ENCODE assay signal across 14 cellular contexts in genomic region chr16:71851726-71852125, GRCh38. TPM values are rescaled to one million over a fixed set of nuclear protein-coding genes. Genes with fewer than 3 reads are reported as not detected.
"Had no signal": no experiment of that assay in that cellular context is flagged by ENCODE, and none has a peak within 500 bp of the region (broad histone marks: within the 10 kb centered on the region; RNA-seq: fewer than 3 reads in every experiment).

No MANE protein-coding gene starts in this region.

- H3K4me3 ChIP-seq: ascending aorta, dorsolateral prefrontal cortex, esophagus squamous epithelium, gastrocnemius medialis, left lung, ovary, sigmoid colon, thoracic aorta had no signal

- H3K9me3 ChIP-seq: ascending aorta, esophagus squamous epithelium, gastrocnemius medialis, left lung, ovary, sigmoid colon, thoracic aorta had no signal

- H3K4me3 Mint-ChIP-seq: nephron progenitor cell; stimulated activated naive CD8-positive, alpha-beta T cell treated with anti-CD3 and anti-CD28 coated beads, Interleukin-15, Interleukin-2, amounts not matched to agents 100 ng/mL and 50 ng/mL, for 24 hours had no signal

- H3K36me3 ChIP-seq: ovary had no signal

- H3K27me3 Mint-ChIP-seq: stimulated activated naive CD8-positive, alpha-beta T cell treated with anti-CD3 and anti-CD28 coated beads, Interleukin-15, Interleukin-2, amounts not matched to agents 100 ng/mL and 50 ng/mL, for 24 hours had no signal

- DNase-seq: activated CD4-positive, alpha-beta T cell treated with anti-CD3 and anti-CD28 coated beads, Interleukin-2, amount 50 U/mL, for 4 hours; activated CD4-positive, CD25-positive, alpha-beta regulatory T cell treated with anti-CD3 and anti-CD28 coated beads, Interleukin-2, amount 50 U/mL, for 72 hours; activated T-cell treated with anti-CD3 and anti-CD28 coated beads, Interleukin-2, amount 50 U/mL, for 48 hours; dorsolateral prefrontal cortex; esophagus squamous epithelium; gastrocnemius medialis; islet precursor cell; left lung; nephron progenitor cell; ovary; sigmoid colon had no signal

- H3K27ac ChIP-seq: ascending aorta, esophagus squamous epithelium, gastrocnemius medialis, left lung, ovary, thoracic aorta had no signal

- H3K27ac Mint-ChIP-seq: nephron progenitor cell; stimulated activated naive CD8-positive, alpha-beta T cell treated with anti-CD3 and anti-CD28 coated beads, Interleukin-15, Interleukin-2, amounts not matched to agents 100 ng/mL and 50 ng/mL, for 24 hours had no signal

- H3K27me3 ChIP-seq: ascending aorta, dorsolateral prefrontal cortex, esophagus squamous epithelium, gastrocnemius medialis, left lung, ovary, sigmoid colon had no signal

- ATAC-seq: gastrocnemius medialis, left lung had no signal

RNA-seq across cellular contexts. Expression of gene ZNF821, which starts 32.3 kb away (rescaled TPM):
- total RNA-seq: ascending aorta had no signal
